Comparison of ENCODE assay signal across 6 cellular contexts in the genomic region with DNA sequence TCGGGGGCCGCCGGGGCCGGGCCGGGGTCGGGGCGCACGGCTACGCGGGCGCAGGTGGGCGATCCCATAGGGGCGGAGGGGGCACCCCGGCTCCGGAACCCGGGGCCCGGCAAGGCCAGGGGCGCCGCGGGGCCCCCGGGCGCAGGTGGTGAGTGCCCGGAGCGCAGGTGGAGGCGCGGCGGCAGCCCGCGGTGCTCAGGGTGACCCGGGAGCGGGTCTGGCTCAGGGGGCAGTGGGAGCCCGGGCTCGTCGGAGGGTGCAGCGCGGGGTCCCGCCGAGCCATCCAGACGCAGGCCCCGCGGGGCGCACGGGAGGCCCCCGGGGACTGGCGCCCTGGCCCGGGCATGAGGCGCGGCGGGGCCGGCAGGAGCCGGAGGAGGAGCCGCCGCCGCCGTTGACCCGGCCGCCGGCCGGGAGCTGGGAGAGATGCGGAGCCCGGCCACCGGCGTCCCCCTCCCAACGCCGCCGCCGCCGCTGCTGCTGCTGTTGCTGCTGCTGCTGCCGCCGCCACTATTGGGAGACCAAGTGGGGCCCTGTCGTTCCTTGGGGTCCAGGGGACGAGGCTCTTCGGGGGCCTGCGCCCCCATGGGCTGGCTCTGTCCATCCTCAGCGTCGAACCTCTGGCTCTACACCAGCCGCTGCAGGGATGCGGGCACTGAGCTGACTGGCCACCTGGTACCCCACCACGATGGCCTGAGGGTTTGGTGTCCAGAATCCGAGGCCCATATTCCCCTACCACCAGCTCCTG. TPM values are rescaled to one million over a fixed set of nuclear protein-coding genes. Genes with fewer than 3 reads are reported as not detected.
DNase-seq lines count a peak whose midpoint lies in the region; ATAC-seq, FAIRE-seq and TF ChIP-seq lines count a peak whose summit lies in the region.

No MANE protein-coding gene starts in this region.

- no peak for DNase-seq in AG04450 (ENCODE audit: low read depth, low spot score)
- peak in 1 of 34 experiments; percentile 21 for DNase-seq in T-cell
- DNase-seq in HTR-8/SVneo (ENCODE audit: insufficient read length, low spot score), result no peak
- DNase-seq in activated CD8-positive, alpha-beta memory T cell treated with anti-CD3 and anti-CD28 coated beads for 24 hours, result no peak

- peaks cover 0 to 6% of the 10 kb centered on the region in 2 donors for H3K27me3 Mint-ChIP-seq in T-cell

- no peaks in the 10 kb centered on the region for H3K9me3 Mint-ChIP-seq in T-cell

- TF ChIP-seq CTCF in AG04450 (IDR thresholded peaks at IDR 0.05; ENCODE audit: low read depth, low read length), result no peak

- H3K36me3 Mint-ChIP-seq in T-cell, result no peaks in the 10 kb centered on the region

- H3K4me3 Mint-ChIP-seq in T-cell, result peak overlapping the region; percentile 62 to 74 (median 67)

- no peak overlapping the region for H3K27ac Mint-ChIP-seq in T-cell

- peak overlapping the region; percentile 54 for H3K4me3 ChIP-seq in AG04450 (ENCODE audit: low read depth, low read length)

- H3K27ac ChIP-seq in AG04450 (ENCODE audit: low read depth, low read length) (no peak overlapping the region), layer of hippocampus (ENCODE audit: low read depth, low read length) (peak overlapping the region; percentile 46)

- CTCF ChIA-PET in AG04450 (lab: Charles Lee), result interaction anchor here (2.1 kb wide), 1 partner anchor 10 kb away, joined by 6 read pairs; no protein-coding TSS in a partner anchor
- CTCF ChIA-PET in T-cell (lab: Charles Lee), result no interaction called here

- H3K4me1 Mint-ChIP-seq in T-cell, result peaks cover 5 to 20% (median 7%) of the 10 kb centered on the region in 3 donors

- H3K27me3 ChIP-seq in AG04450 (ENCODE audit: control insufficient read depth, insufficient read depth, low read length) (no peaks in the 10 kb centered on the region), layer of hippocampus (ENCODE audit: control insufficient read depth, insufficient read depth, low read length) (no peaks in the 10 kb centered on the region)

- H3K9me3 ChIP-seq in AG04450 (ENCODE audit: control insufficient read depth, insufficient read depth, low read length), result peaks cover 17% of the 10 kb centered on the region

- POLR2A ChIA-PET in AG04450 (lab: Yijun Ruan, JAX), result interaction anchor here (1.0 kb wide), 1 partner anchor 9 kb away, joined by 4 read pairs; no protein-coding TSS in a partner anchor
- POLR2A ChIA-PET in T-cell (lab: Charles Lee), result interaction anchor here (0.6 kb wide), 2 partner anchors 233 to 563 kb away, joined by 3 to 9 read pairs; no protein-coding TSS in a partner anchor

- ATAC-seq in GM21528 (IDR thresholded peaks at IDR 0.05; ENCODE audit: low FRiP score, unreplicated experiment) (peak; percentile 41), T-cell (replicated peaks in 1 of 4) (peak in 3 of 4 experiments; percentile 52 to 56 (median 54))

- no peak for FAIRE-seq in HTR-8/SVneo (lab: Jason Lieb, UNC)

RNA-seq across cellular contexts. Expression of gene CELSR2, which starts 0.5 kb away (rescaled TPM):
- 1.1 and 1.8 TPM in 2 replicates for polyA plus RNA-seq in AG04450 (2011; rRNA removed)
- 5.1 and 7.2 TPM in 2 replicates for polyA minus RNA-seq in AG04450 (2011; rRNA and poly(A)+ RNA removed)
- total RNA-seq in T-cell, result 1 to 10 TPM; 4.1 to 5.3 (median 4.7) TPM

RNA-seq across cellular contexts. Expression of gene PSRC1, which starts 33.1 kb away (rescaled TPM):
- polyA plus RNA-seq in AG04450 (2011; rRNA removed), result 17.3 and 18.5 TPM in 2 replicates
- 15.7 and 17.7 TPM in 2 replicates for polyA minus RNA-seq in AG04450 (2011; rRNA and poly(A)+ RNA removed)
- 1 to 10 TPM in 2 of 5 donors, under 1 TPM in 3; 0.35 to 1.6 (median 0.72) TPM for total RNA-seq in T-cell

RNA-seq across cellular contexts. Expression of gene SARS1, which starts 36.1 kb away (rescaled TPM):
- polyA plus RNA-seq in AG04450 (2011; rRNA removed), result 301 and 332 TPM in 2 replicates
- polyA minus RNA-seq in AG04450 (2011; rRNA and poly(A)+ RNA removed), result 195 and 210 TPM in 2 replicates
- 100 to 1,000 TPM; 106 to 192 (median 173) TPM for total RNA-seq in T-cell

RNA-seq across cellular contexts. Expression of gene MYBPHL, which starts 57.0 kb away (rescaled TPM):
- not detected in 2 replicates for polyA plus RNA-seq in AG04450 (2011; rRNA removed)
- not detected in 2 replicates for polyA minus RNA-seq in AG04450 (2011; rRNA and poly(A)+ RNA removed)
- total RNA-seq in T-cell, result not detected
